17 cellular contexts compared by ENCODE assay signal in the genomic region with DNA sequence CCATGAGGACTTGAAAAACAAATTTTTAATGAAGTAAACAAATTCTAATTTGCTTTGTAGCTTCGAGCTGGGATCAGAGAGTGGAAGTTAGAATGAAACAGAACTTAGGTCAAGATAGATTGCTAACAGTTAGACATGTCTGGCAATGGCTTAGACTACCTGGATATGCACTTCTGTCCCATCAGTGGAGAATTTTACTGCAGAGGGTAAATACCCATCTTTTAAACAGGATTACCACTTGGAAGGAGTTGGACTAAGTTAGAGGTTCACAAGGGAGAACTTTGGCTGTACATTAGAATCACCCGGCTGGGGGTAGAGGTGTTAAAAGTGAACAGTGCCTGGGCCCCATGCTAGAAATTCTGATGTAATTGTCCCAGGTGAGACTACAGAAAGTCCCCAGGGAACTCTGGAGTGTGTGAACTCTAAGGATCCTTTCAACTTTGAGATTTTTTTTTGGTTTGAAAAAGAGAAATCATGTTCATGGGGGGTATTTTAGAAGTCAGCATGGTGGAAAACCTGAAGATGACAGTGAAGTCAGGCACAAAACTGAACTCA. TPM values are rescaled to one million over a fixed set of nuclear protein-coding genes. Genes with fewer than 3 reads are reported as not detected.
A peak's percentile ranks its signal among the peaks of the same experiment; 100 is the strongest.
DNase-seq lines count a peak whose midpoint lies in the region; ATAC-seq, FAIRE-seq and TF ChIP-seq lines count a peak whose summit lies in the region.
"Had no signal": no experiment of that assay in that cellular context is flagged by ENCODE, and none has a peak within 500 bp of the region (broad histone marks: within the 10 kb centered on the region; RNA-seq: fewer than 3 reads in every experiment).

No MANE protein-coding gene starts in this region.

- BruUV-seq in HepG2 (replicated peaks; lab: Mats Ljungman, UMichigan) (no TSS peak), mammary epithelial cell (replicated peaks; lab: Mats Ljungman, UMichigan) (no TSS peak)

- dilution Hi-C loops in mammary epithelial cell (cut with HindIII; ENCODE audit: low sequenced_read_pairs) = no loop called here

- H3K27me3 Mint-ChIP-seq in activated B cell treated with CpG ODN at 0.5 μM for 24 hours (no peaks in the 10 kb centered on the region), nephron progenitor cell (ENCODE audit: low read depth, poor library complexity) (no peaks in the 10 kb centered on the region)
- H3K27me3 Mint-ChIP-seq in CD4-positive, alpha-beta memory T cell = peaks cover 0 to 2% of the 10 kb centered on the region in 2 donors

- H3K27ac Mint-ChIP-seq in activated B cell treated with CpG ODN at 0.5 μM for 24 hours = peak overlapping the region; percentile 94
- peak overlapping the region; percentile 34 for H3K27ac Mint-ChIP-seq in nephron progenitor cell
- peak overlapping the region in 1 of 7 donors; percentile 18 for H3K27ac Mint-ChIP-seq in CD4-positive, alpha-beta memory T cell

- FAIRE-seq in HepG2 (lab: Jason Lieb, UNC) = no peak

- TF ChIP-seq RAD21 in HepG2 (CRISPR knock-in tag; IDR thresholded peaks at IDR 0.05) = no peak

- peak overlapping the region in 1 of 5 donors; percentile 69 for H3K27ac ChIP-seq in adrenal gland
- H3K27ac ChIP-seq in HepG2 (ENCODE audit: extremely low read length, insufficient read depth, low read length) = no peak overlapping the region
- no peak overlapping the region for H3K27ac ChIP-seq in CD4-positive, alpha-beta memory T cell (ENCODE audit: low read depth, low read length)
- H3K27ac ChIP-seq in mammary epithelial cell (ENCODE audit: insufficient read depth, low read depth, low read length) = no peak overlapping the region

- peak overlapping the region; percentile 64 for H3K4me3 Mint-ChIP-seq in activated B cell treated with CpG ODN at 0.5 μM for 24 hours
- H3K4me3 Mint-ChIP-seq in nephron progenitor cell = no peak overlapping the region
- no peak overlapping the region for H3K4me3 Mint-ChIP-seq in CD4-positive, alpha-beta memory T cell

- intact Hi-C loops in activated B cell treated with CpG ODN at 0.5 μM for 24 hours (cut with micrococcal nuclease) (no loop called here), adrenal gland (cut with DNase I) (no loop called here), HepG2 (cut with micrococcal nuclease; ENCODE audit: unreplicated experiment) (no loop called here), mammary epithelial cell (cut with micrococcal nuclease) (no loop called here)
- intact Hi-C loops in CD4-positive, alpha-beta memory T cell (cut with micrococcal nuclease) = no loop called here

- no peak for TF ChIP-seq CTCF in activated B cell treated with CpG ODN at 0.5 μM for 24 hours (IDR thresholded peaks at IDR 0.05)
- no peak for TF ChIP-seq CTCF in nephron progenitor cell (IDR thresholded peaks at IDR 0.05)
- no peak for TF ChIP-seq CTCF in adrenal gland (IDR thresholded peaks at IDR 0.05)
- no peak for TF ChIP-seq CTCF in HepG2 (CRISPR knock-in tag; IDR thresholded peaks at IDR 0.05)
- no peak for TF ChIP-seq CTCF in mammary epithelial cell (conservative IDR thresholded peaks at IDR 0.05 in 1 of 2, IDR thresholded peaks at IDR 0.05 in 1 of 2; ENCODE audit: extremely low read depth in 1 of 2, insufficient read depth in 1 of 2, low read depth in 1 of 2, low read length in 2 of 2)

- no peaks in the 10 kb centered on the region for H3K9me3 ChIP-seq in adrenal gland (replicated peaks in 1 of 3)
- H3K9me3 ChIP-seq in HepG2 (ENCODE audit: low read length) = no peaks in the 10 kb centered on the region
- H3K9me3 ChIP-seq in CD4-positive, alpha-beta memory T cell (ENCODE audit: control insufficient read depth in 1 of 2, low read length in 2 of 2) = no peaks in the 10 kb centered on the region
- no peaks in the 10 kb centered on the region for H3K9me3 ChIP-seq in mammary epithelial cell (replicated peaks; ENCODE audit: insufficient read depth, low read length)

- H3K9ac ChIP-seq in HepG2 (ENCODE audit: insufficient read depth, low read depth, low read length) = no peak overlapping the region
- H3K9ac ChIP-seq in mammary epithelial cell (ENCODE audit: insufficient read depth, low read length) = no peak overlapping the region

- peaks cover 4 to 31% of the 10 kb centered on the region in 2 donors for H3K4me1 ChIP-seq in adrenal gland (replicated peaks in 1 of 2)
- peaks cover 11% of the 10 kb centered on the region for H3K4me1 ChIP-seq in HepG2 (ENCODE audit: insufficient read depth, low read length)
- no peaks in the 10 kb centered on the region for H3K4me1 ChIP-seq in CD4-positive, alpha-beta memory T cell (ENCODE audit: insufficient read depth, low read length)
- H3K4me1 ChIP-seq in mammary epithelial cell (ENCODE audit: insufficient read depth, low read length) = no peaks in the 10 kb centered on the region

- POLR2A ChIA-PET in activated B cell treated with CpG ODN at 0.5 μM for 24 hours (lab: Charles Lee) = interaction anchor here (1.3 to 14.6 kb wide), 4 partner anchors 8 to 97 kb away, joined by 7 to 298 read pairs (median 72); a partner anchor contains a TSS
- POLR2A ChIA-PET in HepG2 (lab: Yijun Ruan, JAX) = no interaction called here
- POLR2A ChIA-PET in CD4-positive, alpha-beta memory T cell (lab: Charles Lee; ENCODE audit: partially characterized antibody) = no interaction called here

- peak; percentile 10 for ATAC-seq in GM18498 (IDR thresholded peaks at IDR 0.05; ENCODE audit: unreplicated experiment)
- no peak for ATAC-seq in activated B cell treated with CpG ODN at 0.5 μM for 24 hours (ENCODE audit: low read depth)
- no peak for ATAC-seq in HepG2

- H3K4me2 ChIP-seq in HepG2 (ENCODE audit: low read depth, low read length) (no peak overlapping the region), mammary epithelial cell (ENCODE audit: insufficient read depth, low read depth, low read length) (no peak overlapping the region)

- H3K9me3 Mint-ChIP-seq in activated B cell treated with CpG ODN at 0.5 μM for 24 hours (no peaks in the 10 kb centered on the region), nephron progenitor cell (no peaks in the 10 kb centered on the region)
- no peaks in the 10 kb centered on the region for H3K9me3 Mint-ChIP-seq in CD4-positive, alpha-beta memory T cell

- TF ChIP-seq POLR2A in GM19193 (IDR thresholded peaks at IDR 0.05; ENCODE audit: extremely low read depth, insufficient read depth, insufficient read length) = peak; percentile 27
- TF ChIP-seq POLR2A in adrenal gland (IDR thresholded peaks at IDR 0.05) = no peak
- TF ChIP-seq POLR2A in HepG2 (IDR thresholded peaks at IDR 0.05; ENCODE audit: insufficient read depth in 1 of 2, low read depth in 2 of 2, low read length in 2 of 2) = no peak

- no peaks in the 10 kb centered on the region for H3K27me3 ChIP-seq in adrenal gland
- peaks cover 0 to 5% of the 10 kb centered on the region in 2 experiments; a peak in 2 of 5 replicates for H3K27me3 ChIP-seq in HepG2 (ENCODE audit: control insufficient read depth in 1 of 2, insufficient read depth in 2 of 2, low read length in 2 of 2)
- no peaks in the 10 kb centered on the region for H3K27me3 ChIP-seq in CD4-positive, alpha-beta memory T cell (ENCODE audit: insufficient read depth, low read length)
- H3K27me3 ChIP-seq in mammary epithelial cell (ENCODE audit: insufficient read depth, low read length) = no peaks in the 10 kb centered on the region
- H3K27me3 ChIP-seq: BLaER1 treated with 17β-estradiol and CSF1 and Interleukin-3, amounts not matched to agents 10 nM and 100 nM had no signal

- H4K20me1 ChIP-seq in HepG2 (ENCODE audit: insufficient read depth, low read length) (no peaks in the 10 kb centered on the region), mammary epithelial cell (ENCODE audit: insufficient read depth, low read length) (no peaks in the 10 kb centered on the region)
- H4K20me1 ChIP-seq: BLaER1 treated with 17β-estradiol and CSF1 and Interleukin-3, amounts not matched to agents 10 nM and 100 nM had no signal

- H3K36me3 Mint-ChIP-seq in activated B cell treated with CpG ODN at 0.5 μM for 24 hours (ENCODE audit: low read depth) (peaks cover 12% of the 10 kb centered on the region), nephron progenitor cell (ENCODE audit: low read depth) (no peaks in the 10 kb centered on the region)
- no peaks in the 10 kb centered on the region for H3K36me3 Mint-ChIP-seq in CD4-positive, alpha-beta memory T cell

- peaks cover 94% of the 10 kb centered on the region for H3K4me1 Mint-ChIP-seq in activated B cell treated with CpG ODN at 0.5 μM for 24 hours
- H3K4me1 Mint-ChIP-seq in nephron progenitor cell = no peaks in the 10 kb centered on the region
- no peaks in the 10 kb centered on the region for H3K4me1 Mint-ChIP-seq in CD4-positive, alpha-beta memory T cell

- in situ Hi-C loops in HepG2 (cut with HindIII; ENCODE audit: extremely low pct_ligation_motif_present, low pct_unique_long_range_greater_than_20kb) (no loop called here), mammary epithelial cell (cut with MboI; ENCODE audit: low sequenced_read_pairs in 2 of 2) (no loop called here)

- H2AFZ ChIP-seq in HepG2 (ENCODE audit: low read length) (no peak overlapping the region), mammary epithelial cell (ENCODE audit: low read depth, low read length) (no peak overlapping the region)

- H3K4me3 ChIP-seq in adrenal gland = no peak overlapping the region
- no peak overlapping the region for H3K4me3 ChIP-seq in HepG2 (replicated peaks in 1 of 3; ENCODE audit: insufficient read depth in 1 of 3, low read depth in 2 of 3, low read length in 3 of 3)
- no peak overlapping the region for H3K4me3 ChIP-seq in CD4-positive, alpha-beta memory T cell (ENCODE audit: low read length in 2 of 2)
- no peak overlapping the region for H3K4me3 ChIP-seq in mammary epithelial cell (replicated peaks in 1 of 3; ENCODE audit: insufficient read depth in 1 of 3, low read depth in 2 of 3, low read length in 3 of 3)
- H3K4me3 ChIP-seq: BLaER1 treated with 17β-estradiol and CSF1 and Interleukin-3, amounts not matched to agents 10 nM and 100 nM had no signal

- 81 to 84% (median 82%) methylated on average over 2 of the region's 2 CpGs for WGBS in adrenal gland, 4 donors
- 18% methylated on average over 2 of the region's 2 CpGs for WGBS in HepG2 (ENCODE audit: low lambda C conversion rate)
- 50% methylated on average over 2 of the region's 2 CpGs for WGBS in mammary epithelial cell (ENCODE audit: low coverage, missing lambda C conversion rate)

- DNase-seq in activated B cell treated with CpG ODN at 0.5 μM for 24 hours (no peak), nephron progenitor cell (no peak), adrenal gland (no peak), HepG2 (ENCODE audit: low spot score) (no peak), mammary epithelial cell (no peak)
- DNase-seq in CD4-positive, alpha-beta memory T cell = no peak
- DNase-seq: activated CD4-positive, alpha-beta T cell treated with anti-CD3 and anti-CD28 coated beads, Interleukin-2, amount 50 U/mL, for 1 hour; cerebellar nuclear complex; DMS79 treated with DMSO at 0.1 percent for 48 hours; foreskin melanocyte; NCI-H1417; NCI-H345; retina; T-helper 9 cell had no signal

- no peaks in the 10 kb centered on the region for H3K36me3 ChIP-seq in adrenal gland (replicated peaks in 1 of 2)
- H3K36me3 ChIP-seq in HepG2 (replicated peaks in 1 of 2; ENCODE audit: control insufficient read depth in 1 of 2, insufficient read depth in 2 of 2, low read length in 2 of 2) = no peaks in the 10 kb centered on the region
- no peaks in the 10 kb centered on the region for H3K36me3 ChIP-seq in CD4-positive, alpha-beta memory T cell (ENCODE audit: insufficient read depth, low read length)
- H3K36me3 ChIP-seq in mammary epithelial cell (ENCODE audit: insufficient read depth, low read length) = no peaks in the 10 kb centered on the region
- H3K36me3 ChIP-seq: BLaER1 treated with 17β-estradiol and CSF1 and Interleukin-3, amounts not matched to agents 10 nM and 100 nM had no signal

- H3K79me2 ChIP-seq in HepG2 (ENCODE audit: insufficient read depth, low read length) = no peaks in the 10 kb centered on the region
- H3K79me2 ChIP-seq in mammary epithelial cell (ENCODE audit: insufficient read depth, low read length) = no peaks in the 10 kb centered on the region

- no peak for TF ChIP-seq EP300 in HepG2 (IDR thresholded peaks at IDR 0.05; ENCODE audit: low read depth in 2 of 2, low read length in 2 of 2)
- TF ChIP-seq EP300 in HepG2 (CRISPR knock-in tag; IDR thresholded peaks at IDR 0.05; ENCODE audit: borderline replicate concordance) = no peak

- CTCF ChIA-PET in activated B cell treated with CpG ODN at 0.5 μM for 24 hours (lab: Charles Lee) = interaction anchor here (1.0 to 2.3 kb wide), 3 partner anchors 49 to 97 kb away, joined by 3 to 8 read pairs (median 4); a partner anchor contains a TSS
- CTCF ChIA-PET in HepG2 (lab: Yijun Ruan, JAX; ENCODE audit: low intra/inter-chr PET ratio, low total read pairs) = no interaction called here
- CTCF ChIA-PET in CD4-positive, alpha-beta memory T cell (lab: Charles Lee; ENCODE audit: partially characterized antibody) = no interaction called here
- CTCF ChIA-PET in mammary epithelial cell (lab: Charles Lee; ENCODE audit: low non-redundant PET) = no interaction called here

RNA-seq across cellular contexts. Expression of a gene that starts 35.5 kb away (rescaled TPM):
- 187 TPM in 2 replicates for total RNA-seq in activated B cell treated with CpG ODN at 0.5 μM for 24 hours
- total RNA-seq in adrenal gland = 10 to 100 TPM; 13.7 to 26.4 (median 20.3) TPM
- polyA plus RNA-seq in adrenal gland = 10 to 100 TPM in 1 of 3 donors, 1 to 10 TPM in 2; 4.5 to 12.6 (median 8.0) TPM
- total RNA-seq in HepG2 (2016; rRNA removed; fragmentation: Illumina TruSeq; extraction: Trizol) = 0.03 and 0.07 TPM in 2 replicates
- not detected in 2 replicates for total RNA-seq in HepG2 (2016; cell fraction: cytosol; rRNA removed; fragmentation: Illumina TruSeq; extraction: Trizol; ENCODE audit: low read depth)
- total RNA-seq in HepG2 (2016; cell fraction: insoluble cytoplasmic fraction; rRNA removed; fragmentation: Illumina TruSeq; extraction: Trizol) = 0.06 TPM in 1 of 2 replicates, not detected in the other
- not detected in 2 replicates for total RNA-seq in HepG2 (2016; cell fraction: membrane; rRNA removed; fragmentation: Illumina TruSeq; extraction: Trizol)
- 0.56 TPM in 1 of 2 replicates, not detected in the other for total RNA-seq in HepG2 (2016; cell fraction: nucleus; rRNA removed; fragmentation: Illumina TruSeq; extraction: Trizol)
- 0.03 and 0.07 TPM in 2 replicates for polyA plus RNA-seq in HepG2 (2011; rRNA removed)
- 0.03 and 0.06 TPM in 2 replicates for polyA plus RNA-seq in HepG2 (2011; cell fraction: cytosol; rRNA removed)
- 0.21 and 0.45 TPM in 2 replicates for polyA plus RNA-seq in HepG2 (2011; cell fraction: nucleus; rRNA removed)
- polyA plus RNA-seq in HepG2 (2012) = 1.4 and 2.0 TPM in 2 replicates
- not detected in 2 replicates for polyA plus RNA-seq in HepG2 (2016; cell fraction: cytosol; fragmentation: Illumina TruSeq; extraction: Trizol; ENCODE audit: low read depth)
- not detected in 2 replicates for polyA plus RNA-seq in HepG2 (2016; cell fraction: insoluble cytoplasmic fraction; fragmentation: Illumina TruSeq; extraction: Trizol; ENCODE audit: low read depth)
- polyA plus RNA-seq in HepG2 (2016; cell fraction: membrane; fragmentation: Illumina TruSeq; extraction: Trizol; ENCODE audit: low read depth) = not detected in 2 replicates
- polyA plus RNA-seq in HepG2 (2016; cell fraction: nucleus; fragmentation: Illumina TruSeq; extraction: Trizol; ENCODE audit: insufficient read depth, low read depth) = 0.21 TPM in 1 of 2 replicates, not detected in the other
- 0.40 TPM in 1 of 2 replicates, not detected in the other for polyA minus RNA-seq in HepG2 (2011; rRNA and poly(A)+ RNA removed; ENCODE audit: low replicate concordance)
- polyA minus RNA-seq in HepG2 (2011; cell fraction: cytosol; rRNA and poly(A)+ RNA removed) = not detected in 2 replicates
- 0.25 and 0.26 TPM in 2 replicates for polyA minus RNA-seq in HepG2 (2011; cell fraction: nucleus; rRNA and poly(A)+ RNA removed)
- 1 to 10 TPM; 1.6 to 1.9 TPM for total RNA-seq in CD4-positive, alpha-beta memory T cell
- 1 to 10 TPM; 1.2 to 1.6 TPM for polyA plus RNA-seq in CD4-positive, alpha-beta memory T cell
- total RNA-seq in mammary epithelial cell = under 1 TPM in 1 of 2 donors, not detected in 1; 0.17 TPM
- not detected for polyA plus RNA-seq in mammary epithelial cell
- not detected for polyA minus RNA-seq in mammary epithelial cell

Comparison
In these comparisons a context has a peak if more than half of its experiments do, and no peak if none do; other contexts are left out.
1. RNA of a gene that starts 35.5 kb away (total RNA-seq): 187 TPM in activated B cell treated with CpG ODN at 0.5 μM for 24 hours and 13.7 to 26.4 TPM in adrenal gland; 1.6 to 1.9 TPM in CD4-positive, alpha-beta memory T cell, 0.17 TPM in mammary epithelial cell and 0.03 to 0.56 TPM in HepG2; every median in the first group is over 4 times any median in the second.